ENCODE assay signal across 22 cellular contexts in genomic region chr14:61577506-61577931, GRCh38.
DNase-seq lines count a peak whose midpoint lies in the region; ATAC-seq, FAIRE-seq and TF ChIP-seq lines count a peak whose summit lies in the region.
"Had no signal": no experiment of that assay in that cellular context is flagged by ENCODE, and none has a peak within 500 bp of the region (broad histone marks: within the 10 kb centered on the region; RNA-seq: fewer than 3 reads in every experiment).

No MANE protein-coding gene starts in this region.

- H3K27me3 Mint-ChIP-seq in astrocyte (ENCODE audit: low read depth, unreplicated experiment): no peaks in the 10 kb centered on the region
- H3K27me3 Mint-ChIP-seq in naive thymus-derived CD4-positive, alpha-beta T cell: peaks cover 0 to 20% (median 0%) of the 10 kb centered on the region in 5 donors
- H3K27me3 Mint-ChIP-seq: activated naive CD8-positive, alpha-beta T cell treated with anti-CD3 and anti-CD28 coated beads, Interleukin-2, amount 10 ng/mL, durations not matched to agents 7 days and 5 days had no signal

- peak overlapping the region; percentile 37; the same call in 1 of the 2 replicates for H3K18ac ChIP-seq in IMR-90 (ENCODE audit: low read depth, low read length)

- ATAC-seq in IMR-90 (ENCODE audit: low read depth): no peak
- ATAC-seq in naive thymus-derived CD4-positive, alpha-beta T cell: no peak

- no peaks in the 10 kb centered on the region for H3K79me1 ChIP-seq in IMR-90 (ENCODE audit: low read depth in 1 of 2, low read length in 2 of 2)

- TF ChIP-seq CTCF in AG10803 (conservative IDR thresholded peaks at IDR 0.05; ENCODE audit: low read length) (no peak), IMR-90 (conservative IDR thresholded peaks at IDR 0.05; ENCODE audit: low read depth, low read length) (no peak), astrocyte (IDR thresholded peaks at IDR 0.05; ENCODE audit: insufficient read depth, low read depth, low read length) (no peak), osteoblast (IDR thresholded peaks at IDR 0.05; ENCODE audit: extremely low read depth, low read depth, low read length) (no peak)

- CTCF ChIA-PET in IMR-90 (lab: Yijun Ruan, JAX): no interaction called here
- CTCF ChIA-PET in naive thymus-derived CD4-positive, alpha-beta T cell (lab: Charles Lee): no interaction called here

- H2BK120ac ChIP-seq in IMR-90 (ENCODE audit: low read depth, low read length): peak overlapping the region; percentile 35; the same call in 1 of the 2 replicates

- dilution Hi-C loops in IMR-90 (cut with HindIII; ENCODE audit: low sequenced_read_pairs, unreplicated experiment): no loop called here

- peaks cover 11% of the 10 kb centered on the region for H3K9me1 ChIP-seq in IMR-90 (ENCODE audit: insufficient read depth, low read length)

- H3K36me3 ChIP-seq in IMR-90 (ENCODE audit: control insufficient read depth, insufficient read depth, low read length) (no peaks in the 10 kb centered on the region), astrocyte (ENCODE audit: insufficient read depth, low read length) (no peaks in the 10 kb centered on the region), osteoblast (ENCODE audit: insufficient read depth, low read length) (no peaks in the 10 kb centered on the region)
- H3K36me3 ChIP-seq in naive thymus-derived CD4-positive, alpha-beta T cell (ENCODE audit: control insufficient read depth in 2 of 3, insufficient read depth in 3 of 3, low read length in 3 of 3): no peaks in the 10 kb centered on the region
- H3K36me3 ChIP-seq: breast epithelium had no signal

- H3K4ac ChIP-seq in IMR-90 (ENCODE audit: low read depth, low read length): no peak overlapping the region; the same call in 1 of the 2 replicates

- no peak overlapping the region for H3K4me2 ChIP-seq in IMR-90 (ENCODE audit: low read depth, low read length)
- no peak overlapping the region for H3K4me2 ChIP-seq in astrocyte (ENCODE audit: low read length)
- no peak overlapping the region for H3K4me2 ChIP-seq in osteoblast (ENCODE audit: insufficient read depth, low read length)

- H3K27ac ChIP-seq in IMR-90 (ENCODE audit: insufficient read depth, low read length) (no peak overlapping the region), astrocyte (ENCODE audit: low read depth, low read length) (no peak overlapping the region), osteoblast (ENCODE audit: low read depth, low read length) (peak overlapping the region; percentile 12)
- H3K27ac ChIP-seq in naive thymus-derived CD4-positive, alpha-beta T cell (ENCODE audit: low read depth, low read length): no peak overlapping the region
- H3K27ac ChIP-seq: breast epithelium had no signal

- H3K27ac Mint-ChIP-seq in astrocyte (ENCODE audit: unreplicated experiment): peak overlapping the region; percentile 35
- peak overlapping the region in 4 of 9 donors; percentile 4 to 48 (median 34) for H3K27ac Mint-ChIP-seq in naive thymus-derived CD4-positive, alpha-beta T cell
- H3K27ac Mint-ChIP-seq: activated naive CD8-positive, alpha-beta T cell treated with anti-CD3 and anti-CD28 coated beads, Interleukin-2, amount 10 ng/mL, durations not matched to agents 7 days and 5 days; activated T-helper 2 cell treated with anti-CD3 and anti-CD28 coated beads, Interferon-gamma antibody, Interleukin-2, Interleukin-4, amounts not matched to agents 10 μg/mL and 5 μg/mL and 100 μg/mL, durations not matched to agents 14 hours and 24 hours and 36 hours had no signal

- no peak overlapping the region for H2BK5ac ChIP-seq in IMR-90 (ENCODE audit: low read depth, low read length, poor library complexity, severe bottlenecking)

- DNase-seq in AG10803 (ENCODE audit: low read depth) (peak; percentile 66), IMR-90 (no peak), astrocyte (ENCODE audit: low read depth) (no peak), osteoblast (ENCODE audit: insufficient read length, low spot score, missing footprints) (no peak), CD1c-positive myeloid dendritic cell (ENCODE audit: extremely low spot score) (no peak), inferior parietal cortex (ENCODE audit: extremely low spot score) (no peak)
- no peak for DNase-seq in naive thymus-derived CD4-positive, alpha-beta T cell
- DNase-seq in activated CD8-positive, alpha-beta memory T cell treated with anti-CD3 and anti-CD28 coated beads for 24 hours: no peak
- DNase-seq: activated CD4-positive, alpha-beta T cell treated with anti-CD3 and anti-CD28 coated beads for 48 hours; activated naive CD8-positive, alpha-beta T cell treated with anti-CD3 and anti-CD28 coated beads, Interleukin-2, amount 10 ng/mL, durations not matched to agents 7 days and 5 days; cortex of kidney; foreskin melanocyte; Karpas-422; kidney glomerular epithelial cell; mesendoderm; NCI-H1436; NCI-H2227 treated with DMSO at 0.1 percent for 48 hours; SW 1271 had no signal

- H3K9me3 ChIP-seq in IMR-90 (ENCODE audit: control insufficient read depth, insufficient read depth, low read length) (no peaks in the 10 kb centered on the region), astrocyte (ENCODE audit: insufficient read depth, low read depth, low read length) (no peaks in the 10 kb centered on the region), osteoblast (ENCODE audit: low read depth, low read length) (no peaks in the 10 kb centered on the region)
- H3K9me3 ChIP-seq in naive thymus-derived CD4-positive, alpha-beta T cell (ENCODE audit: control insufficient read depth in 2 of 3, low read length in 3 of 3): no peaks in the 10 kb centered on the region
- H3K9me3 ChIP-seq: breast epithelium had no signal

- H3K4me1 Mint-ChIP-seq in astrocyte (ENCODE audit: low read depth, unreplicated experiment): peaks cover 63% of the 10 kb centered on the region
- H3K4me1 Mint-ChIP-seq in naive thymus-derived CD4-positive, alpha-beta T cell: peaks cover 12 to 68% (median 58%) of the 10 kb centered on the region in 7 donors

- no peak for TF ChIP-seq POLR2A in IMR-90 (IDR thresholded peaks at IDR 0.05; ENCODE audit: low read depth, low read length)

- peak overlapping the region; percentile 39; the same call in 1 of the 3 replicates for H2BK15ac ChIP-seq in IMR-90 (ENCODE audit: low read depth, low read length)

- TF ChIP-seq RAD21 in IMR-90 (IDR thresholded peaks at IDR 0.05; ENCODE audit: low read length): no peak

- H4K8ac ChIP-seq in IMR-90 (ENCODE audit: low read depth in 2 of 2, low read length in 2 of 2): 0 out of 4 replicates have a peak overlapping the region, but pooled peaks of 1 of the 2 experiments have one; percentile 24

- peaks cover 2% of the 10 kb centered on the region for H3K36me3 Mint-ChIP-seq in astrocyte (ENCODE audit: low read depth, unreplicated experiment)
- peaks cover 0 to 10% (median 3%) of the 10 kb centered on the region in 5 donors for H3K36me3 Mint-ChIP-seq in naive thymus-derived CD4-positive, alpha-beta T cell

- H3K9me3 Mint-ChIP-seq in astrocyte (ENCODE audit: unreplicated experiment): no peaks in the 10 kb centered on the region
- H3K9me3 Mint-ChIP-seq in naive thymus-derived CD4-positive, alpha-beta T cell: peaks cover 0 to 2% (median 0%) of the 10 kb centered on the region in 11 donors
- H3K9me3 Mint-ChIP-seq: activated naive CD8-positive, alpha-beta T cell treated with anti-CD3 and anti-CD28 coated beads, Interleukin-2, amount 10 ng/mL, durations not matched to agents 7 days and 5 days; activated T-helper 2 cell treated with anti-CD3 and anti-CD28 coated beads, Interferon-gamma antibody, Interleukin-2, Interleukin-4, amounts not matched to agents 10 μg/mL and 5 μg/mL and 100 μg/mL, durations not matched to agents 14 hours and 24 hours and 36 hours had no signal

- H3K4me3 ChIP-seq in AG10803 (ENCODE audit: low read length): no peak overlapping the region
- no peak overlapping the region for H3K4me3 ChIP-seq in IMR-90 (ENCODE audit: insufficient read depth, low read depth, low read length)
- no peak overlapping the region for H3K4me3 ChIP-seq in astrocyte (ENCODE audit: insufficient read depth, low read depth, low read length)
- H3K4me3 ChIP-seq in osteoblast (ENCODE audit: insufficient read depth, low read length): no peak overlapping the region
- H3K4me3 ChIP-seq in naive thymus-derived CD4-positive, alpha-beta T cell (ENCODE audit: low read length): no peak overlapping the region
- H3K4me3 ChIP-seq: breast epithelium had no signal

- H4K20me1 ChIP-seq in IMR-90 (ENCODE audit: insufficient read depth, low read length) (no peaks in the 10 kb centered on the region), astrocyte (ENCODE audit: insufficient read depth, low read length) (no peaks in the 10 kb centered on the region), osteoblast (ENCODE audit: insufficient read depth, low read length) (no peaks in the 10 kb centered on the region)

- H3K23ac ChIP-seq in IMR-90 (ENCODE audit: low read depth, low read length): peak overlapping the region; percentile 13; the same call in 1 of the 2 replicates

- H3K27me3 ChIP-seq in IMR-90 (ENCODE audit: control insufficient read depth, insufficient read depth, low read length): no peaks in the 10 kb centered on the region
- H3K27me3 ChIP-seq in astrocyte (ENCODE audit: insufficient read depth, low read length): no peaks in the 10 kb centered on the region
- no peaks in the 10 kb centered on the region for H3K27me3 ChIP-seq in osteoblast (ENCODE audit: insufficient read depth, low read length)
- H3K27me3 ChIP-seq in naive thymus-derived CD4-positive, alpha-beta T cell (ENCODE audit: control insufficient read depth in 2 of 2, insufficient read depth in 2 of 2, low read length in 2 of 2): no peaks in the 10 kb centered on the region
- H3K27me3 ChIP-seq: breast epithelium had no signal

- H2AK5ac ChIP-seq in IMR-90 (ENCODE audit: low read depth, low read length): 0 out of 2 replicates have a peak overlapping the region, but pooled peaks have one; percentile 23

- no peak overlapping the region for H2AFZ ChIP-seq in IMR-90 (replicated peaks; ENCODE audit: low read length, poor library complexity)
- H2AFZ ChIP-seq in astrocyte (ENCODE audit: low read depth, low read length): no peak overlapping the region
- H2AFZ ChIP-seq in osteoblast (ENCODE audit: low read length): no peak overlapping the region

- H4K91ac ChIP-seq in IMR-90 (ENCODE audit: insufficient read depth, low read depth, low read length): peak overlapping the region; percentile 7

- intact Hi-C loops in IMR-90 (cut with micrococcal nuclease): no loop called here
- intact Hi-C loops in naive thymus-derived CD4-positive, alpha-beta T cell (cut with micrococcal nuclease): loop anchor here in 1 of 2 donors (10.0 kb wide), 1 partner anchor 1333 kb away; the partner anchor contains the start of gene PPM1A

- FAIRE-seq in astrocyte (lab: Jason Lieb, UNC): peak; percentile 49
- FAIRE-seq: endothelial cell of umbilical vein, RCC 7860 had no signal

- peak overlapping the region; percentile 43; the same call in 1 of the 2 replicates for H4K5ac ChIP-seq in IMR-90 (ENCODE audit: low read depth, low read length)

- H2BK20ac ChIP-seq in IMR-90 (ENCODE audit: low read depth, low read length): no peak overlapping the region

- H3K79me2 ChIP-seq in astrocyte (ENCODE audit: insufficient read depth, low read length) (no peaks in the 10 kb centered on the region), osteoblast (ENCODE audit: insufficient read depth, low read length) (peaks cover 15% of the 10 kb centered on the region)

- no peak overlapping the region for H2AK9ac ChIP-seq in IMR-90 (replicated peaks; ENCODE audit: low read depth, low read length, poor library complexity)

- H3K9ac ChIP-seq in IMR-90 (ENCODE audit: low read depth, low read length): no peak overlapping the region
- H3K9ac ChIP-seq in astrocyte (ENCODE audit: low read length): no peak overlapping the region

- H3K14ac ChIP-seq in IMR-90 (replicated peaks; ENCODE audit: low read depth, low read length): peak overlapping the region; percentile 43; the same call in 1 of the 2 replicates

- no TSS peak for BruUV-seq in IMR-90 (replicated peaks; lab: Mats Ljungman, UMichigan)

- WGBS in IMR-90 (ENCODE audit: extremely low coverage in 2 of 2, insufficient read length in 1 of 2), 2 experiments: no CpG with 5 or more reads among the region's 2 CpGs

- H3K56ac ChIP-seq in IMR-90 (ENCODE audit: extremely low read depth, insufficient read depth, low read length): no peak overlapping the region

- H3K4me1 ChIP-seq in IMR-90 (ENCODE audit: control insufficient read depth, insufficient read depth, low read length): peaks cover 18% of the 10 kb centered on the region
- H3K4me1 ChIP-seq in astrocyte (ENCODE audit: insufficient read depth, low read length): peaks cover 24% of the 10 kb centered on the region
- H3K4me1 ChIP-seq in osteoblast (ENCODE audit: insufficient read depth, low read length): peaks cover 68% of the 10 kb centered on the region
- H3K4me1 ChIP-seq in naive thymus-derived CD4-positive, alpha-beta T cell (ENCODE audit: control insufficient read depth in 2 of 2, insufficient read depth in 2 of 2, low read length in 2 of 2): peaks cover 0 to 14% of the 10 kb centered on the region in 2 donors
- H3K4me1 ChIP-seq: breast epithelium had no signal

- POLR2A ChIA-PET in IMR-90 (lab: Charles Lee; ENCODE audit: unreplicated experiment): no interaction called here
- POLR2A ChIA-PET in naive thymus-derived CD4-positive, alpha-beta T cell (lab: Charles Lee): no interaction called here

- in situ Hi-C loops in IMR-90 (cut with MboI; ENCODE audit: low sequenced_read_pairs): no loop called here

- H3K4me3 Mint-ChIP-seq in astrocyte (ENCODE audit: unreplicated experiment): no peak overlapping the region
- H3K4me3 Mint-ChIP-seq in naive thymus-derived CD4-positive, alpha-beta T cell: peak overlapping the region in 1 of 10 donors; percentile 14
- H3K4me3 Mint-ChIP-seq: activated naive CD8-positive, alpha-beta T cell treated with anti-CD3 and anti-CD28 coated beads, Interleukin-2, amount 10 ng/mL, durations not matched to agents 7 days and 5 days had no signal
